ENCODE assay signal across 8 cellular contexts in genomic region chr10:59536151-59536550, GRCh38.
A peak's percentile ranks its signal among the peaks of the same experiment; 100 is the strongest.
DNase-seq lines count a peak whose midpoint lies in the region; ATAC-seq, FAIRE-seq and TF ChIP-seq lines count a peak whose summit lies in the region.

No MANE protein-coding gene starts in this region.

- peak; percentile 96 for ATAC-seq in left ventricle myocardium superior
- ATAC-seq in activated naive CD8-positive, alpha-beta T cell treated with anti-CD3 and anti-CD28 coated beads, Interleukin-2, amount 50 U/mL, for 24 hours, result no peak

- no peak overlapping the region for H2AFZ ChIP-seq in astrocyte (ENCODE audit: low read depth, low read length)

- H3K27me3 ChIP-seq in astrocyte (ENCODE audit: insufficient read depth, low read length), result no peaks in the 10 kb centered on the region

- FAIRE-seq in astrocyte (lab: Jason Lieb, UNC), result no peak

- H3K79me2 ChIP-seq in astrocyte (ENCODE audit: insufficient read depth, low read length), result no peaks in the 10 kb centered on the region

- H4K20me1 ChIP-seq in astrocyte (ENCODE audit: insufficient read depth, low read length), result no peaks in the 10 kb centered on the region

- H3K9ac ChIP-seq in astrocyte (ENCODE audit: low read length), result peak overlapping the region; percentile 34

- H3K4me2 ChIP-seq in astrocyte (ENCODE audit: low read length), result peak overlapping the region; percentile 53

- H3K4me1 ChIP-seq in astrocyte (ENCODE audit: insufficient read depth, low read length), result peaks cover 8% of the 10 kb centered on the region

- no peaks in the 10 kb centered on the region for H3K36me3 ChIP-seq in astrocyte (ENCODE audit: insufficient read depth, low read length)

- peaks cover 11% of the 10 kb centered on the region for H3K4me1 Mint-ChIP-seq in astrocyte (ENCODE audit: low read depth, unreplicated experiment)
- no peaks in the 10 kb centered on the region for H3K4me1 Mint-ChIP-seq in activated naive CD8-positive, alpha-beta T cell treated with anti-CD3 and anti-CD28 coated beads, Interleukin-2, amount 50 U/mL, for 24 hours

- no peak overlapping the region for H3K4me3 Mint-ChIP-seq in astrocyte (ENCODE audit: unreplicated experiment)
- no peak overlapping the region for H3K4me3 Mint-ChIP-seq in activated naive CD8-positive, alpha-beta T cell treated with anti-CD3 and anti-CD28 coated beads, Interleukin-2, amount 50 U/mL, for 24 hours

- peak overlapping the region; percentile 65 for H3K27ac ChIP-seq in astrocyte (ENCODE audit: low read depth, low read length)

- no peak for TF ChIP-seq CTCF in HFF-Myc (IDR thresholded peaks at IDR 0.05; ENCODE audit: low read depth, low read length, missing control alignments)
- TF ChIP-seq CTCF in astrocyte (IDR thresholded peaks at IDR 0.05; ENCODE audit: insufficient read depth, low read depth, low read length), result no peak

- peaks cover 4% of the 10 kb centered on the region for H3K9me3 Mint-ChIP-seq in astrocyte (ENCODE audit: unreplicated experiment)
- no peaks in the 10 kb centered on the region for H3K9me3 Mint-ChIP-seq in activated naive CD8-positive, alpha-beta T cell treated with anti-CD3 and anti-CD28 coated beads, Interleukin-2, amount 50 U/mL, for 24 hours

- H3K27me3 Mint-ChIP-seq in astrocyte (ENCODE audit: low read depth, unreplicated experiment), result peaks cover 2% of the 10 kb centered on the region
- H3K27me3 Mint-ChIP-seq in activated naive CD8-positive, alpha-beta T cell treated with anti-CD3 and anti-CD28 coated beads, Interleukin-2, amount 50 U/mL, for 24 hours, result no peaks in the 10 kb centered on the region

- peak; percentile 75 for DNase-seq in HFF-Myc (ENCODE audit: extremely low read depth, low read depth)
- DNase-seq in astrocyte (ENCODE audit: low read depth), result peak; percentile 86
- DNase-seq in left ventricle myocardium superior, result no peak
- DNase-seq in smooth muscle cell of the brain vasculature (ENCODE audit: low read depth, low spot score), result peak; percentile 39
- DNase-seq in activated naive CD4-positive, alpha-beta T cell treated with Interleukin-2 at 50 U/mL for 16 hours, result no peak
- no peak for DNase-seq in activated naive CD8-positive, alpha-beta T cell treated with anti-CD3 and anti-CD28 coated beads, Interleukin-2, amount 50 U/mL, for 24 hours
- no peak for DNase-seq in activated CD4-positive, alpha-beta T cell treated with anti-CD3 and anti-CD28 coated beads for 4 hours
- no peak for DNase-seq in HK-2 (ENCODE audit: unreplicated experiment)

- H3K9me3 ChIP-seq in astrocyte (ENCODE audit: insufficient read depth, low read depth, low read length), result no peaks in the 10 kb centered on the region

- no peak overlapping the region for H3K4me3 ChIP-seq in HFF-Myc (replicated peaks; ENCODE audit: low read depth, low read length)
- no peak overlapping the region for H3K4me3 ChIP-seq in astrocyte (ENCODE audit: insufficient read depth, low read depth, low read length)

- intact Hi-C loops in left ventricle myocardium superior (cut with micrococcal nuclease), result no loop called here

- no peaks in the 10 kb centered on the region for H3K36me3 Mint-ChIP-seq in astrocyte (ENCODE audit: low read depth, unreplicated experiment)
- no peaks in the 10 kb centered on the region for H3K36me3 Mint-ChIP-seq in activated naive CD8-positive, alpha-beta T cell treated with anti-CD3 and anti-CD28 coated beads, Interleukin-2, amount 50 U/mL, for 24 hours (ENCODE audit: low read depth)

- H3K27ac Mint-ChIP-seq in astrocyte (ENCODE audit: unreplicated experiment), result peak overlapping the region; percentile 98
- H3K27ac Mint-ChIP-seq in activated naive CD8-positive, alpha-beta T cell treated with anti-CD3 and anti-CD28 coated beads, Interleukin-2, amount 50 U/mL, for 24 hours, result no peak overlapping the region

Comparison
In these comparisons a context has a peak if more than half of its experiments do, and no peak if none do; other contexts are left out.
1. DNase-seq: peak in HFF-Myc (single experiment), astrocyte (single experiment) and smooth muscle cell of the brain vasculature (single experiment); none in left ventricle myocardium superior (single experiment), activated naive CD4-positive, alpha-beta T cell treated with Interleukin-2 at 50 U/mL for 16 hours (single experiment), activated naive CD8-positive, alpha-beta T cell treated with anti-CD3 and anti-CD28 coated beads, Interleukin-2, amount 50 U/mL, for 24 hours (single experiment), activated CD4-positive, alpha-beta T cell treated with anti-CD3 and anti-CD28 coated beads for 4 hours (0 of 2) and HK-2 (single experiment).